Comparison of ENCODE assay signal across 11 cellular contexts in genomic region chr3:30496496-30496966, GRCh38.
DNase-seq lines count a peak whose midpoint lies in the region; ATAC-seq and TF ChIP-seq lines count a peak whose summit lies in the region.
"Had no signal": no experiment of that assay in that cellular context is flagged by ENCODE, and none has a peak within 500 bp of the region (broad histone marks: within the 10 kb centered on the region; RNA-seq: fewer than 3 reads in every experiment).

No MANE protein-coding gene starts in this region.

- H3K27me3 Mint-ChIP-seq in HFFc6 (ENCODE audit: insufficient read depth): no peaks in the 10 kb centered on the region; the same call in 1 of the 2 replicates
- H3K27me3 Mint-ChIP-seq in Calu3 (ENCODE audit: unreplicated experiment): no peaks in the 10 kb centered on the region

- BruUV-seq in Calu3 (replicated peaks; lab: Mats Ljungman, UMichigan): no TSS peak

- ATAC-seq in GM21526 (IDR thresholded peaks at IDR 0.05; ENCODE audit: low FRiP score, unreplicated experiment): no peak
- ATAC-seq: stimulated activated effector memory CD8-positive, alpha-beta T cell treated with anti-CD3 and anti-CD28 coated beads, Interleukin-12 subunit alpha, Interleukin-12 subunit beta, amount 100 ng/mL, for 72 hours; T-helper 17 cell had no signal

- H3K27ac Mint-ChIP-seq in HFFc6 (peak overlapping the region; percentile 86), Calu3 (ENCODE audit: unreplicated experiment) (no peak overlapping the region)
- H3K27ac Mint-ChIP-seq: stimulated activated effector memory CD8-positive, alpha-beta T cell treated with anti-CD3 and anti-CD28 coated beads, Interleukin-12 subunit alpha, Interleukin-12 subunit beta, amount 100 ng/mL, for 72 hours; T-helper 17 cell had no signal

- H3K9me3 Mint-ChIP-seq in HFFc6 (no peaks in the 10 kb centered on the region), Calu3 (ENCODE audit: low read depth, unreplicated experiment) (peaks cover 2% of the 10 kb centered on the region)
- H3K9me3 Mint-ChIP-seq: stimulated activated effector memory CD8-positive, alpha-beta T cell treated with anti-CD3 and anti-CD28 coated beads, Interleukin-12 subunit alpha, Interleukin-12 subunit beta, amount 100 ng/mL, for 72 hours had no signal

- H3K27ac ChIP-seq in stomach smooth muscle (ENCODE audit: low read length): peak overlapping the region; percentile 83

- H3K4me1 ChIP-seq in stomach smooth muscle (ENCODE audit: control insufficient read depth, insufficient read depth, low read length): peaks cover 13% of the 10 kb centered on the region

- TF ChIP-seq CTCF in HFFc6 (IDR thresholded peaks at IDR 0.05): no peak
- no peak for TF ChIP-seq CTCF in Calu3 (IDR thresholded peaks at IDR 0.05; ENCODE audit: unreplicated experiment)

- H3K4me3 Mint-ChIP-seq in HFFc6 (peak overlapping the region; percentile 72), Calu3 (ENCODE audit: low read depth, unreplicated experiment) (no peak overlapping the region)
- H3K4me3 Mint-ChIP-seq: stimulated activated effector memory CD8-positive, alpha-beta T cell treated with anti-CD3 and anti-CD28 coated beads, Interleukin-12 subunit alpha, Interleukin-12 subunit beta, amount 100 ng/mL, for 72 hours; T-helper 17 cell had no signal

- H3K9me3 ChIP-seq in stomach smooth muscle (ENCODE audit: control insufficient read depth in 2 of 2, low read length in 2 of 2): no peaks in the 10 kb centered on the region

- CTCF ChIA-PET in Calu3 (lab: Charles Lee): interaction anchor here (0.7 kb wide), 1 partner anchor 111 kb away, joined by 5 read pairs; no protein-coding TSS in a partner anchor

- H3K4me3 ChIP-seq in stomach smooth muscle (ENCODE audit: low read length in 2 of 2): peak overlapping the region in 1 of 2 donors; percentile 0

- H3K36me3 Mint-ChIP-seq in HFFc6 (ENCODE audit: low read depth) (peaks cover 9% of the 10 kb centered on the region), Calu3 (ENCODE audit: insufficient read depth, unreplicated experiment) (no peaks in the 10 kb centered on the region)

- H3K27me3 ChIP-seq in stomach smooth muscle (ENCODE audit: control insufficient read depth in 1 of 2, insufficient read depth in 2 of 2, low read length in 2 of 2): no peaks in the 10 kb centered on the region

- H3K9ac ChIP-seq in stomach smooth muscle (ENCODE audit: low read length in 2 of 2): peak overlapping the region; percentile 29 to 46

- intact Hi-C loops in Calu3 (cut with micrococcal nuclease; ENCODE audit: unreplicated experiment): loop anchor here (10.0 kb wide), 1 partner anchor 382 kb away; no protein-coding TSS in a partner anchor

- DNase-seq in HFFc6 (peak; percentile 54), astrocyte of the hippocampus (ENCODE audit: low read depth, low spot score) (peak; percentile 89), kidney tubule cell (ENCODE audit: low spot score) (peak; percentile 49), NCI-H524 treated with DMSO at 0.1 percent for 48 hours (lab: John Stamatoyannopoulos, UW) (no peak), Calu3 (no peak), NCI-H146 treated with DMSO at 0.1 percent for 48 hours (lab: John Stamatoyannopoulos, UW; ENCODE audit: unreplicated experiment) (no peak)
- DNase-seq: NCI-H1092, T-helper 17 cell had no signal

- no peaks in the 10 kb centered on the region for H3K36me3 ChIP-seq in stomach smooth muscle (ENCODE audit: control insufficient read depth in 2 of 2, insufficient read depth in 2 of 2, low read length in 2 of 2)

- H3K4me1 Mint-ChIP-seq in HFFc6 (ENCODE audit: low read depth) (peaks cover 69% of the 10 kb centered on the region), Calu3 (ENCODE audit: low read depth, unreplicated experiment) (peaks cover 55% of the 10 kb centered on the region)

Comparison
In these comparisons a context has a peak if more than half of its experiments do, and no peak if none do; other contexts are left out.
1. DNase-seq: peak in HFFc6 (single experiment), astrocyte of the hippocampus (single experiment) and kidney tubule cell (single experiment); none in NCI-H524 treated with DMSO at 0.1 percent for 48 hours (single experiment), Calu3 (single experiment) and NCI-H146 treated with DMSO at 0.1 percent for 48 hours (single experiment).